Comparison of ENCODE assay signal across 8 cellular contexts in genomic region chr6:4210619-4211419, GRCh38.
DNase-seq lines count a peak whose midpoint lies in the region; ATAC-seq and TF ChIP-seq lines count a peak whose summit lies in the region.

No MANE protein-coding gene starts in this region.

- no peaks in the 10 kb centered on the region for H3K4me1 ChIP-seq in trophoblast cell (ENCODE audit: control insufficient read depth in 1 of 2, insufficient read depth in 2 of 2, low read length in 2 of 2)
- H3K4me1 ChIP-seq in upper lobe of right lung: no peaks in the 10 kb centered on the region

- H3K23ac ChIP-seq in trophoblast cell (ENCODE audit: low read length): no peak overlapping the region

- WGBS in trophoblast cell (ENCODE audit: extremely low coverage, insufficient coverage, insufficient read length): no CpG with 5 or more reads among the region's 5 CpGs

- H3K9me3 ChIP-seq in trophoblast cell (ENCODE audit: insufficient read depth, low read depth, low read length): peaks cover 7% of the 10 kb centered on the region
- H3K9me3 ChIP-seq in upper lobe of right lung: no peaks in the 10 kb centered on the region

- H3K18ac ChIP-seq in trophoblast cell (ENCODE audit: low read length): no peak overlapping the region

- no peak overlapping the region for H3K4ac ChIP-seq in trophoblast cell (ENCODE audit: low read depth, low read length)

- peak; percentile 71 for ATAC-seq in HG03196 (IDR thresholded peaks at IDR 0.05; ENCODE audit: unreplicated experiment)
- peak; percentile 92 for ATAC-seq in upper lobe of right lung
- ATAC-seq in GM19023 (IDR thresholded peaks at IDR 0.05; ENCODE audit: unreplicated experiment): no peak

- no peak overlapping the region for H3K27ac Mint-ChIP-seq in activated T-helper 2 cell treated with anti-CD3 and anti-CD28 coated beads, Interferon-gamma antibody, Interleukin-2, Interleukin-4, amounts not matched to agents 10 μg/mL and 5 μg/mL and 100 μg/mL, durations not matched to agents 14 hours and 24 hours and 36 hours

- no peak overlapping the region for H4K8ac ChIP-seq in trophoblast cell (ENCODE audit: low read depth, low read length)

- H2AFZ ChIP-seq in trophoblast cell (ENCODE audit: insufficient read depth, low read length, poor library complexity): no peak overlapping the region

- H3K27ac ChIP-seq in trophoblast cell (ENCODE audit: low read depth, low read length) (no peak overlapping the region), upper lobe of right lung (no peak overlapping the region)

- H3K36me3 Mint-ChIP-seq in activated T-helper 2 cell treated with anti-CD3 and anti-CD28 coated beads, Interferon-gamma antibody, Interleukin-2, Interleukin-4, amounts not matched to agents 10 μg/mL and 5 μg/mL and 100 μg/mL, durations not matched to agents 14 hours and 24 hours and 36 hours (ENCODE audit: low read depth): no peaks in the 10 kb centered on the region

- H3K27me3 Mint-ChIP-seq in activated T-helper 2 cell treated with anti-CD3 and anti-CD28 coated beads, Interferon-gamma antibody, Interleukin-2, Interleukin-4, amounts not matched to agents 10 μg/mL and 5 μg/mL and 100 μg/mL, durations not matched to agents 14 hours and 24 hours and 36 hours (ENCODE audit: low read depth): peaks cover 8% of the 10 kb centered on the region

- H3K9ac ChIP-seq in trophoblast cell (ENCODE audit: low read length): no peak overlapping the region

- peaks cover 26% of the 10 kb centered on the region for H3K9me3 Mint-ChIP-seq in activated T-helper 2 cell treated with anti-CD3 and anti-CD28 coated beads, Interferon-gamma antibody, Interleukin-2, Interleukin-4, amounts not matched to agents 10 μg/mL and 5 μg/mL and 100 μg/mL, durations not matched to agents 14 hours and 24 hours and 36 hours

- H3K14ac ChIP-seq in trophoblast cell (ENCODE audit: low read length): no peak overlapping the region

- H4K12ac ChIP-seq in trophoblast cell (ENCODE audit: low read depth, low read length): no peak overlapping the region

- no peaks in the 10 kb centered on the region for H3K27me3 ChIP-seq in trophoblast cell (ENCODE audit: insufficient read depth, low read length)
- no peaks in the 10 kb centered on the region for H3K27me3 ChIP-seq in upper lobe of right lung

- H2BK120ac ChIP-seq in trophoblast cell (ENCODE audit: insufficient read depth, low read length, poor library complexity): no peak overlapping the region

- DNase-seq in GM12865 (ENCODE audit: low read depth) (peak; percentile 63), RKO (ENCODE audit: low spot score) (peak; percentile 51), germinal center (ENCODE audit: low spot score) (peak; percentile 41), trophoblast cell (peak; percentile 32 to 79), upper lobe of right lung (peak; percentile 69)
- DNase-seq in activated T-helper 2 cell treated with anti-CD3 and anti-CD28 coated beads, Interferon-gamma antibody, Interleukin-2, Interleukin-4, amounts not matched to agents 10 μg/mL and 5 μg/mL and 100 μg/mL, durations not matched to agents 14 hours and 24 hours and 36 hours (ENCODE audit: low spot score): peak; percentile 48

- H3K4me3 ChIP-seq in GM12865 (ENCODE audit: low read depth, low read length) (no peak overlapping the region), trophoblast cell (ENCODE audit: low read depth, low read length) (no peak overlapping the region), upper lobe of right lung (no peak overlapping the region)

- peaks cover 14% of the 10 kb centered on the region for H3K4me1 Mint-ChIP-seq in activated T-helper 2 cell treated with anti-CD3 and anti-CD28 coated beads, Interferon-gamma antibody, Interleukin-2, Interleukin-4, amounts not matched to agents 10 μg/mL and 5 μg/mL and 100 μg/mL, durations not matched to agents 14 hours and 24 hours and 36 hours (ENCODE audit: low read depth)

- H3K4me2 ChIP-seq in trophoblast cell (ENCODE audit: low read length): no peak overlapping the region

- intact Hi-C loops in activated T-helper 2 cell treated with anti-CD3 and anti-CD28 coated beads, Interferon-gamma antibody, Interleukin-2, Interleukin-4, amounts not matched to agents 10 μg/mL and 5 μg/mL and 100 μg/mL, durations not matched to agents 14 hours and 24 hours and 36 hours (cut with micrococcal nuclease): loop anchor here (5.0 kb wide), 1 partner anchor 154 kb away; no protein-coding TSS in a partner anchor
- intact Hi-C loops in upper lobe of right lung (cut with DNase I): no loop called here

- TF ChIP-seq CTCF in GM12865 (IDR thresholded peaks at IDR 0.05; ENCODE audit: insufficient read depth, low read depth, low read length, missing control alignments) (peak; percentile 76), upper lobe of right lung (IDR thresholded peaks at IDR 0.05) (peak; percentile 73)

- H3K79me1 ChIP-seq in trophoblast cell (ENCODE audit: low read length): no peaks in the 10 kb centered on the region

- no peaks in the 10 kb centered on the region for H3K79me2 ChIP-seq in trophoblast cell (ENCODE audit: control insufficient read depth, insufficient read depth, low read length, poor library complexity)

- H3K36me3 ChIP-seq in trophoblast cell (ENCODE audit: control insufficient read depth in 1 of 2, insufficient read depth in 2 of 2, low read length in 2 of 2) (peaks cover 0 to 2% of the 10 kb centered on the region in 2 experiments), upper lobe of right lung (no peaks in the 10 kb centered on the region)

- H2AK5ac ChIP-seq in trophoblast cell (ENCODE audit: low read length): no peak overlapping the region

- no peak overlapping the region for H3K4me3 Mint-ChIP-seq in activated T-helper 2 cell treated with anti-CD3 and anti-CD28 coated beads, Interferon-gamma antibody, Interleukin-2, Interleukin-4, amounts not matched to agents 10 μg/mL and 5 μg/mL and 100 μg/mL, durations not matched to agents 14 hours and 24 hours and 36 hours (ENCODE audit: low read depth)

- H2BK5ac ChIP-seq in trophoblast cell (ENCODE audit: low read depth, low read length, poor library complexity): no peak overlapping the region

- H2BK12ac ChIP-seq in trophoblast cell (ENCODE audit: low read length): no peak overlapping the region

- H4K91ac ChIP-seq in trophoblast cell (ENCODE audit: low read depth, low read length): no peak overlapping the region
